ENCODE assay signal across 12 cellular contexts in genomic region chr4:87103086-87103485, GRCh38.
DNase-seq lines count a peak whose midpoint lies in the region; ATAC-seq, FAIRE-seq and TF ChIP-seq lines count a peak whose summit lies in the region.
"Had no signal": no experiment of that assay in that cellular context is flagged by ENCODE, and none has a peak within 500 bp of the region (broad histone marks: within the 10 kb centered on the region; RNA-seq: fewer than 3 reads in every experiment).

No MANE protein-coding gene starts in this region.

- no peaks in the 10 kb centered on the region for H3K9me3 Mint-ChIP-seq in activated T-cell treated with anti-CD3 and anti-CD28 coated beads, Interleukin-2, amount 50 U/mL, for 72 hours

- peaks cover 79% of the 10 kb centered on the region for H3K4me1 Mint-ChIP-seq in activated T-cell treated with anti-CD3 and anti-CD28 coated beads, Interleukin-2, amount 50 U/mL, for 72 hours (ENCODE audit: low read depth)

- H3K4me1 ChIP-seq in breast epithelium (peaks cover 4 to 10% of the 10 kb centered on the region in 2 donors), lower lobe of right lung (peaks cover 52% of the 10 kb centered on the region), thoracic aorta (ENCODE audit: control insufficient read depth in 1 of 2, low read depth in 2 of 2) (peaks cover 27 to 45% of the 10 kb centered on the region in 2 donors)

- no peak for TF ChIP-seq CTCF in breast epithelium (IDR thresholded peaks at IDR 0.05)
- TF ChIP-seq CTCF in lower lobe of right lung (IDR thresholded peaks at IDR 0.05), result no peak
- TF ChIP-seq CTCF in thoracic aorta (IDR thresholded peaks at IDR 0.05), result no peak

- H3K36me3 Mint-ChIP-seq in activated T-cell treated with anti-CD3 and anti-CD28 coated beads, Interleukin-2, amount 50 U/mL, for 72 hours (ENCODE audit: insufficient read depth in 2 of 2), result peaks cover 3 to 11% of the 10 kb centered on the region in 2 donors

- H3K27ac ChIP-seq in breast epithelium, result peak overlapping the region; percentile 88 to 96
- H3K27ac ChIP-seq in lower lobe of right lung, result peak overlapping the region; percentile 64
- H3K27ac ChIP-seq in thoracic aorta, result peak overlapping the region; percentile 73 to 86

- intact Hi-C loops in breast epithelium (cut with DNase I; ENCODE audit: low total_unique reads), result no loop called here
- intact Hi-C loops in lower lobe of right lung (cut with DNase I), result no loop called here

- H3K27me3 Mint-ChIP-seq in activated T-cell treated with anti-CD3 and anti-CD28 coated beads, Interleukin-2, amount 50 U/mL, for 72 hours (ENCODE audit: low read depth), result no peaks in the 10 kb centered on the region

- no peak for DNase-seq in activated T-cell treated with anti-CD3 and anti-CD28 coated beads, Interleukin-2, amount 50 U/mL, for 72 hours
- no peak for DNase-seq in activated T-cell treated with anti-CD3 and anti-CD28 coated beads, Interleukin-2, amount 50 U/mL, for 48 hours
- DNase-seq in breast epithelium (ENCODE audit: low spot score in 2 of 2) (no peak), lower lobe of right lung (no peak), thoracic aorta (ENCODE audit: low spot score) (no peak), frontal cortex (ENCODE audit: low spot score in 2 of 2) (no peak), anterior cingulate cortex (lab: John Stamatoyannopoulos, UW) (no peak), DMS79 treated with DMSO at 0.1 percent for 48 hours (lab: John Stamatoyannopoulos, UW) (no peak)
- DNase-seq: activated gamma-delta T cell treated with Interleukin-2 at 50 U/mL for 16 hours, GOT3, NCI-H2081 treated with DMSO at 0.1 percent for 48 hours, ovary had no signal

- no peak for TF ChIP-seq POLR2A in breast epithelium (IDR thresholded peaks at IDR 0.05)

- no peak overlapping the region for H3K4me3 ChIP-seq in breast epithelium
- no peak overlapping the region for H3K4me3 ChIP-seq in lower lobe of right lung
- no peak overlapping the region for H3K4me3 ChIP-seq in thoracic aorta
- H3K4me3 ChIP-seq: ovary had no signal

- ATAC-seq in activated T-cell treated with anti-CD3 and anti-CD28 coated beads, Interleukin-2, amount 50 U/mL, for 72 hours (replicated peaks in 1 of 2), result no peak
- ATAC-seq in lower lobe of right lung (no peak), thoracic aorta (ENCODE audit: insufficient number of reproducible peaks, low FRiP score, low read depth) (no peak)

- H3K36me3 ChIP-seq in breast epithelium, result no peaks in the 10 kb centered on the region
- H3K36me3 ChIP-seq in lower lobe of right lung, result peaks cover 30% of the 10 kb centered on the region
- no peaks in the 10 kb centered on the region for H3K36me3 ChIP-seq in thoracic aorta
- H3K36me3 ChIP-seq: ovary had no signal

- no peaks in the 10 kb centered on the region for H3K9me3 ChIP-seq in breast epithelium
- no peaks in the 10 kb centered on the region for H3K9me3 ChIP-seq in lower lobe of right lung
- no peaks in the 10 kb centered on the region for H3K9me3 ChIP-seq in thoracic aorta
- H3K9me3 ChIP-seq: ovary had no signal

- H3K27me3 ChIP-seq in breast epithelium, result no peaks in the 10 kb centered on the region
- H3K27me3 ChIP-seq in lower lobe of right lung (ENCODE audit: low read depth), result no peaks in the 10 kb centered on the region
- H3K27me3 ChIP-seq in thoracic aorta (replicated peaks; ENCODE audit: insufficient read depth), result no peaks in the 10 kb centered on the region
- H3K27me3 ChIP-seq: ovary had no signal

- FAIRE-seq in frontal cortex (lab: Jason Lieb, UNC), result no peak

- peak overlapping the region; percentile 63 to 89 for H3K4me3 Mint-ChIP-seq in activated T-cell treated with anti-CD3 and anti-CD28 coated beads, Interleukin-2, amount 50 U/mL, for 72 hours

- peak overlapping the region; percentile 96 for H3K27ac Mint-ChIP-seq in activated T-cell treated with anti-CD3 and anti-CD28 coated beads, Interleukin-2, amount 50 U/mL, for 72 hours
